ENCODE assay signal across 11 cellular contexts in the genomic region with DNA sequence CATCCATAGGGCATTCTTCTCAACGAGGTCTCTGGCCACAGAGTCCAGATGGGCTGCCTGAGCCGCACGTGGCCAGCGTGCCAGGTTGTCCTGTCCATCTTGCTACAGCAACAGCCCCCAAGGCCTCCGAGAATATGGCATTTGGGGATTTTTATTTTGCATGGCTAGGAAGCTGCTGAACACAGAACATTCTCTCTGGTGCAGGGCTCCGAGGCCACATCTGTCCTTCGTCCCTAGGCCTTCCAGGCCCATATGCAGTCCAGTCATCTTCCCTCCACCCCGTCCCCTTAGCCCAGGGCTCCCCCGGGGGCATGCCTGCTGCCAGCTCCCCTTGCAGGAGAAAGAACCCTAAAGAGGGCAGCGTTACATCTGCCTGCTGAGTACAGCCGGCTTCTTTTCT. TPM values are rescaled to one million over a fixed set of nuclear protein-coding genes. Genes with fewer than 3 reads are reported as not detected.
DNase-seq lines count a peak whose midpoint lies in the region; ATAC-seq and TF ChIP-seq lines count a peak whose summit lies in the region.
"Had no signal": no experiment of that assay in that cellular context is flagged by ENCODE, and none has a peak within 500 bp of the region (broad histone marks: within the 10 kb centered on the region; RNA-seq: fewer than 3 reads in every experiment).

No MANE protein-coding gene starts in this region.

- CTCF ChIA-PET in activated CD8-positive, alpha-beta T cell treated with anti-CD3 and anti-CD28 coated beads for 36 hours (lab: Charles Lee), result interaction anchor here (1.5 kb wide), 1 partner anchor 254 kb away, joined by 5 read pairs; no protein-coding TSS in a partner anchor

- TF ChIP-seq CTCF in right atrium auricular region (IDR thresholded peaks at IDR 0.05) (no peak), transverse colon (IDR thresholded peaks at IDR 0.05) (no peak)
- no peak for TF ChIP-seq CTCF in activated CD8-positive, alpha-beta T cell treated with anti-CD3 and anti-CD28 coated beads for 36 hours (IDR thresholded peaks at IDR 0.05)

- no peak for DNase-seq in right atrium auricular region (ENCODE audit: low spot score)
- no peak for DNase-seq in left cardiac atrium
- no peak for DNase-seq in activated CD8-positive, alpha-beta T cell treated with anti-CD3 and anti-CD28 coated beads for 36 hours
- no peak for DNase-seq in transverse colon
- no peak for DNase-seq in MG63
- no peak for DNase-seq in amniotic stem cell (lab: John Stamatoyannopoulos, UW)
- DNase-seq: effector memory CD8-positive, alpha-beta T cell; stimulated activated CD4-positive, alpha-beta T cell treated with anti-CD3 and anti-CD28 coated beads, Interleukin-12 subunit alpha, Interleukin-12 subunit beta, amount 100 ng/mL, for 4 hours; trophoblast cell had no signal

- peaks cover 10% of the 10 kb centered on the region for H3K36me3 Mint-ChIP-seq in activated CD8-positive, alpha-beta T cell treated with anti-CD3 and anti-CD28 coated beads for 36 hours (ENCODE audit: low read depth)

- no peaks in the 10 kb centered on the region for H3K27me3 Mint-ChIP-seq in activated CD8-positive, alpha-beta T cell treated with anti-CD3 and anti-CD28 coated beads for 36 hours
- H3K27me3 Mint-ChIP-seq: effector memory CD8-positive, alpha-beta T cell had no signal

- H3K9me3 Mint-ChIP-seq in activated CD8-positive, alpha-beta T cell treated with anti-CD3 and anti-CD28 coated beads for 36 hours, result no peaks in the 10 kb centered on the region
- H3K9me3 Mint-ChIP-seq: effector memory CD8-positive, alpha-beta T cell had no signal

- no peak for TF ChIP-seq POLR2A in transverse colon (IDR thresholded peaks at IDR 0.05)

- H3K9me3 ChIP-seq in right atrium auricular region (no peaks in the 10 kb centered on the region), muscle layer of duodenum (ENCODE audit: control insufficient read depth in 1 of 2, low read length in 2 of 2) (no peaks in the 10 kb centered on the region), transverse colon (no peaks in the 10 kb centered on the region), MG63 (no peaks in the 10 kb centered on the region)

- in situ Hi-C loops in transverse colon (cut with MboI; ENCODE audit: low pct_ligation_motif_present in 1 of 4, low pct_unique_long_range_greater_than_20kb in 1 of 4, low sequenced_read_pairs in 3 of 4), result no loop called here

- peaks cover 38% of the 10 kb centered on the region for H3K4me1 Mint-ChIP-seq in activated CD8-positive, alpha-beta T cell treated with anti-CD3 and anti-CD28 coated beads for 36 hours (ENCODE audit: low read depth)

- H3K27ac ChIP-seq in right atrium auricular region (peak overlapping the region; percentile 70 to 74), muscle layer of duodenum (ENCODE audit: low read length) (no peak overlapping the region), transverse colon (peak overlapping the region; percentile 77 to 96 (median 86))

- no peak for ATAC-seq in left cardiac atrium
- no peak for ATAC-seq in activated CD8-positive, alpha-beta T cell treated with anti-CD3 and anti-CD28 coated beads for 36 hours
- ATAC-seq in GM21786 (IDR thresholded peaks at IDR 0.05; ENCODE audit: unreplicated experiment), result no peak
- ATAC-seq: effector memory CD8-positive, alpha-beta T cell had no signal

- H3K4me1 ChIP-seq in right atrium auricular region (peaks cover 0 to 39% of the 10 kb centered on the region in 2 donors), muscle layer of duodenum (ENCODE audit: control insufficient read depth in 1 of 2, insufficient read depth in 2 of 2, low read length in 2 of 2) (peaks cover 4 to 39% of the 10 kb centered on the region in 2 donors), transverse colon (peaks cover 5 to 39% (median 20%) of the 10 kb centered on the region in 4 donors)

- no peak overlapping the region for H3K27ac Mint-ChIP-seq in activated CD8-positive, alpha-beta T cell treated with anti-CD3 and anti-CD28 coated beads for 36 hours

- TF ChIP-seq EP300 in transverse colon (IDR thresholded peaks at IDR 0.05; ENCODE audit: low read depth), result no peak

- H3K27me3 ChIP-seq in right atrium auricular region, result no peaks in the 10 kb centered on the region
- H3K27me3 ChIP-seq in muscle layer of duodenum (ENCODE audit: low read depth, low read length), result no peaks in the 10 kb centered on the region
- no peaks in the 10 kb centered on the region for H3K27me3 ChIP-seq in transverse colon
- no peaks in the 10 kb centered on the region for H3K27me3 ChIP-seq in MG63

- peak overlapping the region; percentile 74 for H3K4me3 Mint-ChIP-seq in activated CD8-positive, alpha-beta T cell treated with anti-CD3 and anti-CD28 coated beads for 36 hours

- intact Hi-C loops in left cardiac atrium (cut with DNase I) (loop anchor here in 1 of 2 donors (10.0 kb wide), 1 partner anchor 84 kb away; no protein-coding TSS in a partner anchor), transverse colon (cut with DNase I; ENCODE audit: low total_unique reads) (loop anchor here (5.0 to 10.0 kb wide), 2 partner anchors 46 to 174 kb away; no protein-coding TSS in a partner anchor)
- intact Hi-C loops in activated CD8-positive, alpha-beta T cell treated with anti-CD3 and anti-CD28 coated beads for 36 hours (cut with micrococcal nuclease), result loop anchor here (5.0 kb wide), 2 partner anchors 106 to 126 kb away; no protein-coding TSS in a partner anchor

- H3K4me3 ChIP-seq in right atrium auricular region, result no peak overlapping the region
- peak overlapping the region; percentile 37 to 67 for H3K4me3 ChIP-seq in muscle layer of duodenum (ENCODE audit: low read depth in 1 of 2, low read length in 2 of 2)
- H3K4me3 ChIP-seq in transverse colon, result no peak overlapping the region
- no peak overlapping the region for H3K4me3 ChIP-seq in MG63

- H3K36me3 ChIP-seq in right atrium auricular region, result no peaks in the 10 kb centered on the region
- peaks cover 0 to 3% of the 10 kb centered on the region in 2 donors for H3K36me3 ChIP-seq in muscle layer of duodenum (ENCODE audit: control insufficient read depth in 1 of 2, insufficient read depth in 2 of 2, low read length in 2 of 2)
- no peaks in the 10 kb centered on the region for H3K36me3 ChIP-seq in transverse colon
- no peaks in the 10 kb centered on the region for H3K36me3 ChIP-seq in MG63

- WGBS in transverse colon (ENCODE audit: low coverage in 1 of 2), 2 donors, result 70 to 76% methylated on average over 3 to 11 of the region's 11 CpGs

- POLR2A ChIA-PET in activated CD8-positive, alpha-beta T cell treated with anti-CD3 and anti-CD28 coated beads for 36 hours (lab: Charles Lee), result interaction anchor here (0.7 to 1.2 kb wide), 4 partner anchors 11 to 177 kb away, joined by 3 to 4 read pairs (median 4); no protein-coding TSS in a partner anchor

RNA-seq across cellular contexts. Expression of a gene that starts 2.3 kb away (rescaled TPM):
- total RNA-seq in right atrium auricular region, result 10 to 100 TPM in 1 of 2 donors, 1 to 10 TPM in 1; 8.1 to 20.1 TPM
- total RNA-seq in left cardiac atrium, result 10 to 100 TPM; 25.6 to 31.2 TPM
- total RNA-seq in activated CD8-positive, alpha-beta T cell treated with anti-CD3 and anti-CD28 coated beads for 36 hours, result 10 to 100 TPM; 22.6 to 24.5 TPM
- 100 to 1,000 TPM in 2 of 4 donors, 10 to 100 TPM in 2; 33.9 to 192 (median 112) TPM for total RNA-seq in transverse colon
- 5.2 and 27.3 TPM in 2 replicates for total RNA-seq in MG63 (2014; rRNA removed; shearing (Covaris generic); ENCODE audit: low replicate concordance)

Comparison
In these comparisons a context has a peak if more than half of its experiments do, and no peak if none do; other contexts are left out.
1. H3K4me3 ChIP-seq: peak in muscle layer of duodenum (2 of 2); none in right atrium auricular region (0 of 2), transverse colon (0 of 4) and MG63 (single experiment).